1 cellular context compared by ENCODE assay signal in the genomic region with DNA sequence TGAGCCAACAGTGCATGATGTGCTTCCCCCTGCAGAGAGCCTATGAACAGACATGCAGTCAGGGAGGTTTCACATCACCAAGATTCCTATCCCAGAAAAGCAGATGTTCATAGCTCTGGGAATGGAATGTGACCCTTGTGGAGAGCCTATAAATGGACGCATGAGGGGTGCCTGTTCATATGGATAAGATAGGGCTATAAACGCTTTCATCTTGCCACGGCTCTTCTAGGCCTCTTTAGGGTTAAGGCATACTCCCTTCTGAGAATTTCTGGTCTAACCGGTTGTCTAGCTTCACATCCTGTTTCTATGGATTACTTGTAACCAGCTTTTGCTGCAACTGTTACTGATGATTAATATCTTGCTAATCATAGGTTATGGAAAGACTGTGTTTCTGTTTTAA.
TF ChIP-seq lines count a peak whose summit lies in the region.

No MANE protein-coding gene starts in this region.

TF ChIP-seq in H1, 55 proteins besides CTCF, POLR2A, EP300 and RAD21:
- TF ChIP-seq SP1 (IDR thresholded peaks at IDR 0.05; ENCODE audit: low read depth, low read length) (peak; percentile 66), TCF12 (IDR thresholded peaks at IDR 0.05; ENCODE audit: low read depth, low read length) (peak; percentile 91), NANOG (IDR thresholded peaks at IDR 0.05; ENCODE audit: insufficient read depth, low read depth, low read length, poor library complexity, severe bottlenecking) (peak; percentile 24), TEAD4 (IDR thresholded peaks at IDR 0.05; ENCODE audit: low read depth, low read length) (peak; percentile 30; the same call in 1 of the 2 replicates)
